Comparison of ENCODE assay signal across 31 cellular contexts in genomic region chr17:13127921-13128582, GRCh38.
"Had no signal": no experiment of that assay in that cellular context is flagged by ENCODE, and none has a peak within 500 bp of the region (broad histone marks: within the 10 kb centered on the region; RNA-seq: fewer than 3 reads in every experiment).

No MANE protein-coding gene starts in this region.

- FAIRE-seq: keratinocyte, small intestine, urothelium cell line had no signal

- H3K4me2 ChIP-seq: hepatocyte had no signal

- H3K4me3 ChIP-seq: heart right ventricle, hepatocyte, lower lobe of right lung, ovary, prostate gland, sigmoid colon, spleen, tibial nerve, upper lobe of right lung had no signal

- H3K27me3 ChIP-seq: hepatocyte, ovary, sigmoid colon, spleen, tibial nerve, upper lobe of right lung had no signal

- H2AFZ ChIP-seq: hepatocyte had no signal

- H3K79me2 ChIP-seq: hepatocyte had no signal

- H3K36me3 Mint-ChIP-seq: mesothelial cell of epicardium; naive B cell; natural killer cell; stimulated activated memory B cell treated with anti-CD40 and anti-IgM and Interleukin-4, amounts not matched to agents 10 μg/mL and 1 μg/mL and 100 μg/mL, for 72 hours had no signal

- H3K4me1 ChIP-seq: heart right ventricle, lower lobe of right lung, prostate gland, sigmoid colon, spleen, tibial nerve, upper lobe of right lung had no signal

- H3K4me3 Mint-ChIP-seq: mesothelial cell of epicardium; naive B cell; natural killer cell; nephron progenitor cell; stimulated activated memory B cell treated with anti-CD40 and anti-IgM and Interleukin-4, amounts not matched to agents 10 μg/mL and 1 μg/mL and 100 μg/mL, for 72 hours; stimulated activated naive CD8-positive, alpha-beta T cell treated with anti-CD3 and anti-CD28 coated beads, Interleukin-15, amount 100 ng/mL, for 72 hours had no signal

- H3K36me3 ChIP-seq: heart right ventricle, lower lobe of right lung, ovary, prostate gland, sigmoid colon, spleen, tibial nerve, upper lobe of right lung had no signal

- H3K27me3 Mint-ChIP-seq: stimulated activated naive CD8-positive, alpha-beta T cell treated with anti-CD3 and anti-CD28 coated beads, Interleukin-15, amount 100 ng/mL, for 72 hours had no signal

- H3K27ac ChIP-seq: heart right ventricle, hepatocyte, lower lobe of right lung, ovary, prostate gland, sigmoid colon, spleen, tibial nerve, upper lobe of right lung had no signal

- H3K27ac Mint-ChIP-seq: mesothelial cell of epicardium; naive B cell; natural killer cell; nephron progenitor cell; stimulated activated memory B cell treated with anti-CD40 and anti-IgM and Interleukin-4, amounts not matched to agents 10 μg/mL and 1 μg/mL and 100 μg/mL, for 72 hours; stimulated activated naive CD8-positive, alpha-beta T cell treated with anti-CD3 and anti-CD28 coated beads, Interleukin-15, amount 100 ng/mL, for 72 hours had no signal

- H3K4me1 Mint-ChIP-seq: naive B cell; natural killer cell; stimulated activated memory B cell treated with anti-CD40 and anti-IgM and Interleukin-4, amounts not matched to agents 10 μg/mL and 1 μg/mL and 100 μg/mL, for 72 hours; stimulated activated naive CD8-positive, alpha-beta T cell treated with anti-CD3 and anti-CD28 coated beads, Interleukin-15, amount 100 ng/mL, for 72 hours had no signal

- DNase-seq: heart right ventricle; kidney glomerular epithelial cell; left cardiac atrium; lower lobe of right lung; mammary epithelial cell; mesenchymal stem cell; naive B cell; natural killer cell; nephron progenitor cell; ovary; retina; right cardiac atrium; sigmoid colon; small intestine; spleen; stimulated activated CD4-positive, alpha-beta T cell treated with anti-CD3 and anti-CD28 coated beads, Interleukin-1b, Interleukin-23, amount 100 ng/mL, for 48 hours; stimulated activated CD4-positive, alpha-beta T cell treated with anti-CD3 and anti-CD28 coated beads, Interleukin-2, amount 100 ng/mL, for 48 hours; stimulated activated CD4-positive, alpha-beta T cell treated with anti-CD3 and anti-CD28 coated beads, Interleukin-4, amount 100 ng/mL, for 4 hours; stimulated activated CD8-positive, alpha-beta memory T cell treated with anti-CD3 and anti-CD28 coated beads, Interleukin-4, amount 100 ng/mL, for 48 hours; stimulated activated naive CD4-positive, alpha-beta T cell treated with Interleukin-2 at 50 U/mL for 16 hours; stimulated activated naive CD8-positive, alpha-beta T cell treated with anti-CD3 and anti-CD28 coated beads, Interleukin-15, amount 100 ng/mL, for 72 hours; substantia nigra; upper lobe of right lung had no signal

- H3K9me3 ChIP-seq: heart right ventricle, lower lobe of right lung, ovary, prostate gland, sigmoid colon, spleen, tibial nerve, upper lobe of right lung had no signal

- ATAC-seq: heart right ventricle; left cardiac atrium; left lobe of liver; lower lobe of right lung; natural killer cell; right cardiac atrium; stimulated activated memory B cell treated with anti-CD40 and anti-IgM and Interleukin-4, amounts not matched to agents 10 μg/mL and 1 μg/mL and 100 μg/mL, for 72 hours; stimulated activated naive CD8-positive, alpha-beta T cell treated with anti-CD3 and anti-CD28 coated beads, Interleukin-15, amount 100 ng/mL, for 72 hours; upper lobe of right lung had no signal

- H3K9me3 Mint-ChIP-seq: nephron progenitor cell; stimulated activated memory B cell treated with anti-CD40 and anti-IgM and Interleukin-4, amounts not matched to agents 10 μg/mL and 1 μg/mL and 100 μg/mL, for 72 hours; stimulated activated naive CD8-positive, alpha-beta T cell treated with anti-CD3 and anti-CD28 coated beads, Interleukin-15, amount 100 ng/mL, for 72 hours had no signal
